10 cellular contexts compared by ENCODE assay signal in genomic region chr17:1493291-1493980, GRCh38. TPM values are rescaled to one million over a fixed set of nuclear protein-coding genes. Genes with fewer than 3 reads are reported as not detected.
A peak's percentile ranks its signal among the peaks of the same experiment; 100 is the strongest.
DNase-seq lines count a peak whose midpoint lies in the region; ATAC-seq and TF ChIP-seq lines count a peak whose summit lies in the region.
"Had no signal": no experiment of that assay in that cellular context is flagged by ENCODE, and none has a peak within 500 bp of the region (broad histone marks: within the 10 kb centered on the region; RNA-seq: fewer than 3 reads in every experiment).

No MANE protein-coding gene starts in this region.

- H4K5ac ChIP-seq in IMR-90 (ENCODE audit: low read depth, low read length): no peak overlapping the region

- no peak overlapping the region for H2AK5ac ChIP-seq in IMR-90 (ENCODE audit: low read depth, low read length)

- H3K4ac ChIP-seq in IMR-90 (ENCODE audit: low read depth, low read length): no peak overlapping the region

- no peak for TF ChIP-seq RAD21 in IMR-90 (IDR thresholded peaks at IDR 0.05; ENCODE audit: low read length)

- no peaks in the 10 kb centered on the region for H3K27me3 Mint-ChIP-seq in chondrocyte (ENCODE audit: low read depth)

- no peaks in the 10 kb centered on the region for H3K27me3 ChIP-seq in IMR-90 (ENCODE audit: control insufficient read depth, insufficient read depth, low read length)
- H3K27me3 ChIP-seq in subcutaneous abdominal adipose tissue (ENCODE audit: control insufficient read depth in 5 of 5, insufficient read depth in 4 of 5, low read length in 5 of 5): no peaks in the 10 kb centered on the region

- H3K79me1 ChIP-seq in IMR-90 (ENCODE audit: low read depth in 1 of 2, low read length in 2 of 2): peaks cover 14 to 39% of the 10 kb centered on the region in 2 experiments

- H3K9ac ChIP-seq in IMR-90 (ENCODE audit: low read depth, low read length) (no peak overlapping the region), subcutaneous abdominal adipose tissue (ENCODE audit: low read length in 5 of 5) (peak overlapping the region; percentile 26 to 86 (median 46))

- no peak overlapping the region for H4K91ac ChIP-seq in IMR-90 (ENCODE audit: insufficient read depth, low read depth, low read length)

- in situ Hi-C loops in IMR-90 (cut with MboI; ENCODE audit: low sequenced_read_pairs): no loop called here

- H4K20me1 ChIP-seq in IMR-90 (ENCODE audit: insufficient read depth, low read length): no peaks in the 10 kb centered on the region; the same call in 1 of the 2 replicates

- POLR2A ChIA-PET in IMR-90 (lab: Charles Lee; ENCODE audit: unreplicated experiment): interaction anchor here (0.6 kb wide), 1 partner anchor 219 kb away, joined by 3 read pairs; no protein-coding TSS in a partner anchor

- H3K4me1 ChIP-seq in IMR-90 (ENCODE audit: control insufficient read depth, insufficient read depth, low read length): peaks cover 19% of the 10 kb centered on the region
- H3K4me1 ChIP-seq in mesodermal cell (ENCODE audit: control insufficient read depth, insufficient read depth, low read length, poor library complexity, severe bottlenecking): peaks cover 31% of the 10 kb centered on the region
- H3K4me1 ChIP-seq in subcutaneous abdominal adipose tissue (ENCODE audit: control insufficient read depth in 5 of 5, insufficient read depth in 5 of 5, low read length in 5 of 5): peaks cover 9 to 91% (median 90%) of the 10 kb centered on the region in 5 donors

- peaks cover 14% of the 10 kb centered on the region for H3K36me3 ChIP-seq in IMR-90 (ENCODE audit: control insufficient read depth, insufficient read depth, low read length)
- H3K36me3 ChIP-seq in mesodermal cell (ENCODE audit: control insufficient read depth, insufficient read depth, low read length): peaks cover 21% of the 10 kb centered on the region
- H3K36me3 ChIP-seq in subcutaneous abdominal adipose tissue (ENCODE audit: control insufficient read depth in 5 of 5, insufficient read depth in 5 of 5, low read length in 5 of 5): peaks cover 0 to 38% (median 32%) of the 10 kb centered on the region in 5 donors

- intact Hi-C loops in IMR-90 (cut with micrococcal nuclease): no loop called here

- peak overlapping the region; percentile 79 for H2AK9ac ChIP-seq in IMR-90 (replicated peaks; ENCODE audit: low read depth, low read length, poor library complexity)

- CTCF ChIA-PET in IMR-90 (lab: Yijun Ruan, JAX): no interaction called here

- no peak overlapping the region for H3K4me2 ChIP-seq in IMR-90 (ENCODE audit: low read depth, low read length)

- H3K9me1 ChIP-seq in IMR-90 (ENCODE audit: insufficient read depth, low read length): 0 out of 2 replicates have a peak, but pooled peaks cover 9% of the 10 kb centered on the region

- no peak overlapping the region for H3K18ac ChIP-seq in IMR-90 (ENCODE audit: low read depth, low read length)

- no peak overlapping the region for H2BK15ac ChIP-seq in IMR-90 (ENCODE audit: low read depth, low read length)

- H3K9me3 Mint-ChIP-seq in chondrocyte (ENCODE audit: low read depth): no peaks in the 10 kb centered on the region

- TF ChIP-seq CTCF in IMR-90 (conservative IDR thresholded peaks at IDR 0.05; ENCODE audit: low read depth, low read length): no peak
- TF ChIP-seq CTCF in chondrocyte (IDR thresholded peaks at IDR 0.05): no peak

- no peak overlapping the region for H3K27ac ChIP-seq in IMR-90 (ENCODE audit: insufficient read depth, low read length)
- H3K27ac ChIP-seq in mesodermal cell (ENCODE audit: low read depth, low read length, severe bottlenecking): peak overlapping the region; percentile 45
- peak overlapping the region; percentile 94 for H3K27ac ChIP-seq in subcutaneous abdominal adipose tissue (ENCODE audit: low read depth, low read length)

- H2BK20ac ChIP-seq in IMR-90 (ENCODE audit: low read depth, low read length): no peak overlapping the region

- H2AFZ ChIP-seq in IMR-90 (replicated peaks; ENCODE audit: low read length, poor library complexity): no peak overlapping the region

- no peak overlapping the region for H4K8ac ChIP-seq in IMR-90 (ENCODE audit: low read depth in 2 of 2, low read length in 2 of 2)

- no peak overlapping the region for H3K4me3 ChIP-seq in IMR-90 (ENCODE audit: insufficient read depth, low read depth, low read length)
- no peak overlapping the region for H3K4me3 ChIP-seq in mesodermal cell (ENCODE audit: extremely low read depth, insufficient read depth, low read length, poor library complexity, severe bottlenecking)
- peak overlapping the region; percentile 49 to 83 (median 77) for H3K4me3 ChIP-seq in subcutaneous abdominal adipose tissue (ENCODE audit: low read depth in 1 of 5, low read length in 5 of 5)

- dilution Hi-C loops in IMR-90 (cut with HindIII; ENCODE audit: low sequenced_read_pairs, unreplicated experiment): no loop called here

- no peak overlapping the region for H3K14ac ChIP-seq in IMR-90 (replicated peaks; ENCODE audit: low read depth, low read length)

- H2BK120ac ChIP-seq in IMR-90 (ENCODE audit: low read depth, low read length): no peak overlapping the region

- no peaks in the 10 kb centered on the region for H3K36me3 Mint-ChIP-seq in chondrocyte (ENCODE audit: low read depth)

- H3K4me3 Mint-ChIP-seq in chondrocyte (ENCODE audit: unreplicated experiment): peak overlapping the region; percentile 33

- no peak for TF ChIP-seq POLR2A in IMR-90 (IDR thresholded peaks at IDR 0.05; ENCODE audit: low read depth, low read length)

- WGBS in IMR-90 (ENCODE audit: extremely low coverage in 2 of 2, insufficient read length in 1 of 2), 2 experiments: 60% methylated on average over 1 of the region's 23 CpGs; no CpG with 5 or more reads in 1 of the 2 experiments
- WGBS in mesodermal cell (ENCODE audit: insufficient coverage in 2 of 2), 2 experiments: 83 to 100% methylated on average over 6 to 21 of the region's 23 CpGs

- H2BK5ac ChIP-seq in IMR-90 (ENCODE audit: low read depth, low read length, poor library complexity, severe bottlenecking): no peak overlapping the region

- H3K56ac ChIP-seq in IMR-90 (ENCODE audit: extremely low read depth, insufficient read depth, low read length): no peak overlapping the region

- peak overlapping the region; percentile 93 for H3K27ac Mint-ChIP-seq in chondrocyte (ENCODE audit: unreplicated experiment)

- no peak overlapping the region for H3K23ac ChIP-seq in IMR-90 (ENCODE audit: low read depth, low read length)

- H3K9me3 ChIP-seq in IMR-90 (ENCODE audit: control insufficient read depth, insufficient read depth, low read length): no peaks in the 10 kb centered on the region
- no peaks in the 10 kb centered on the region for H3K9me3 ChIP-seq in mesodermal cell (ENCODE audit: control insufficient read depth, low read length)
- no peaks in the 10 kb centered on the region for H3K9me3 ChIP-seq in subcutaneous abdominal adipose tissue (ENCODE audit: control insufficient read depth in 5 of 5, low read length in 5 of 5)

- peaks cover 73% of the 10 kb centered on the region for H3K4me1 Mint-ChIP-seq in chondrocyte (ENCODE audit: low read depth)

- no peak for DNase-seq in IMR-90
- DNase-seq in chondrocyte (ENCODE audit: low spot score): no peak
- no peak for DNase-seq in pons (ENCODE audit: low spot score)
- DNase-seq in activated CD4-positive, alpha-beta T cell treated with anti-CD3 and anti-CD28 coated beads for 48 hours: no peak
- DNase-seq: NCI-H2227 treated with DMSO at 0.1 percent for 48 hours; stimulated activated CD4-positive, alpha-beta T cell treated with anti-CD3 and anti-CD28 coated beads, Interleukin-12 subunit alpha, Interleukin-12 subunit beta, amount 100 ng/mL, for 4 hours had no signal

- no TSS peak for BruUV-seq in IMR-90 (replicated peaks; lab: Mats Ljungman, UMichigan)

- ATAC-seq in IMR-90 (ENCODE audit: low read depth) (no peak), HG02981 (IDR thresholded peaks at IDR 0.05; ENCODE audit: unreplicated experiment) (no peak), GM21367 (IDR thresholded peaks at IDR 0.05; ENCODE audit: unreplicated experiment) (no peak)

TF ChIP-seq in IMR-90, 13 proteins besides CTCF, POLR2A, EP300 and RAD21:
- TF ChIP-seq CEBPB (IDR thresholded peaks at IDR 0.05; ENCODE audit: low read depth, low read length): no peak

RNA-seq across cellular contexts. Expression of gene MYO1C, which starts 0.9 kb away (rescaled TPM):
- total RNA-seq in IMR-90 (2012; rRNA removed) (174 and 196 TPM in 2 replicates), chondrocyte (216 to 329 TPM (median 329 TPM) in 3 replicates)
- polyA plus RNA-seq in IMR-90 (2012; rRNA removed): 162 and 188 TPM in 2 replicates
- 98.5 and 136 TPM in 2 replicates for polyA plus RNA-seq in IMR-90 (2012; cell fraction: cytosol; rRNA removed)
- polyA plus RNA-seq in IMR-90 (2012; cell fraction: nucleus; rRNA removed; ENCODE audit: low replicate concordance): 327 and 394 TPM in 2 replicates
- 83.2 TPM for polyA plus RNA-seq in mesodermal cell (2013, experiment 1 of 2)
- polyA plus RNA-seq in mesodermal cell (2013, experiment 2 of 2): 73.4 TPM

RNA-seq across cellular contexts. Expression of gene INPP5K, which starts 23.0 kb away (rescaled TPM):
- total RNA-seq in IMR-90 (2012; rRNA removed) (16.4 and 17.4 TPM in 2 replicates), chondrocyte (30.2 to 35.3 TPM (median 34.3 TPM) in 3 replicates)
- 14.2 and 14.9 TPM in 2 replicates for polyA plus RNA-seq in IMR-90 (2012; rRNA removed)
- polyA plus RNA-seq in IMR-90 (2012; cell fraction: cytosol; rRNA removed): 12.5 and 16.8 TPM in 2 replicates
- polyA plus RNA-seq in IMR-90 (2012; cell fraction: nucleus; rRNA removed; ENCODE audit: low replicate concordance): 43.0 and 43.3 TPM in 2 replicates
- polyA plus RNA-seq in mesodermal cell (2013, experiment 1 of 2): 23.8 TPM
- polyA plus RNA-seq in mesodermal cell (2013, experiment 2 of 2): 19.8 TPM

RNA-seq across cellular contexts. Expression of gene CRK, which starts 37.4 kb away (rescaled TPM):
- total RNA-seq in IMR-90 (2012; rRNA removed) (100 and 123 TPM in 2 replicates), chondrocyte (65.8 to 70.4 TPM (median 70.4 TPM) in 3 replicates)
- 48.5 and 57.6 TPM in 2 replicates for polyA plus RNA-seq in IMR-90 (2012; rRNA removed)
- 21.4 and 31.0 TPM in 2 replicates for polyA plus RNA-seq in IMR-90 (2012; cell fraction: cytosol; rRNA removed)
- 8.5 and 27.3 TPM in 2 replicates for polyA plus RNA-seq in IMR-90 (2012; cell fraction: nucleus; rRNA removed; ENCODE audit: low replicate concordance)
- polyA plus RNA-seq in mesodermal cell (2013, experiment 1 of 2): 68.2 TPM
- 63.0 TPM for polyA plus RNA-seq in mesodermal cell (2013, experiment 2 of 2)

Comparison
In these comparisons a context has a peak if more than half of its experiments do, and no peak if none do; other contexts are left out.
1. H3K4me3 ChIP-seq: peak in subcutaneous abdominal adipose tissue (5 of 5); none in IMR-90 (single experiment) and mesodermal cell (single experiment).